In the genomic region with DNA sequence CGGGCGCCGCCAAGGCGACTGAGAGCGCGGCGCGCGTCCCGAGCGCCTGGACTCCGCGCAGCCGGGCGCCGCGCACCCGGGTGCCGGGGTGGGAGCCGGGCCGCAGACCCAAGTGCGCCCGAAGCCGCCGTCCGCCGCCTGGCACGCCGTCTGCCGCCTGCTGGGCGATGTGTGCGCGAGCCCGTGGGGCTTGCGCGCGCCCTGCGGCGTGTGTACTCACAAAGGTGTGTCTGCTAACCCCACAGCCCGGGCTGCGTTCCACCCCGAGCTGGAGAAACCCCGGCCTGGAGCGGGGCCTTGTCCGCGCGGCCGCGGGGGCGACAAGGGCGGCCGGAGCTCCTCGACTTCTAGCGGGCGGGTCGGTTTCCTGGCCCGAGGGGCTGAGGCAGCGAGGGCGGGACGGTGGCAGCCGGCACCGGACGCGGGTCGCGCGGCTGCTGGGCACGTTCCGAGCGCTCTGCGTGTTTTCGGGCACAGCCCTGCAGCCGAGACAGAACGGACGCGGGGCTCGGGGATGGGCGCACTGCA, we compare ENCODE assay signal across 8 cellular contexts. TPM values are rescaled to one million over a fixed set of nuclear protein-coding genes. Genes with fewer than 3 reads are reported as not detected.
DNase-seq lines count a peak whose midpoint lies in the region; ATAC-seq and TF ChIP-seq lines count a peak whose summit lies in the region.

No MANE protein-coding gene starts in this region.

- 0 out of 2 replicates have a peak, but pooled peaks cover 3% of the 10 kb centered on the region for H3K9me3 ChIP-seq in SJSA1 (replicated peaks)

- H3K27ac Mint-ChIP-seq in activated naive CD8-positive, alpha-beta T cell, result no peak overlapping the region
- no peak overlapping the region for H3K27ac Mint-ChIP-seq in glutamatergic neuron (ENCODE audit: unreplicated experiment)

- under 1% methylated on average over 78 of the region's 78 CpGs for WGBS in urinary bladder

- H3K36me3 Mint-ChIP-seq in activated naive CD8-positive, alpha-beta T cell, result no peaks in the 10 kb centered on the region
- H3K36me3 Mint-ChIP-seq in glutamatergic neuron (ENCODE audit: unreplicated experiment), result peaks cover 5% of the 10 kb centered on the region

- DNase-seq in D341Med (ENCODE audit: low spot score), result peak; percentile 84
- DNase-seq in HT-29 (ENCODE audit: low spot score), result peak; percentile 90
- peak; percentile 74 to 80 for DNase-seq in SJSA1 (ENCODE audit: low read depth in 1 of 2, low spot score in 2 of 2)
- DNase-seq in glutamatergic neuron, result peak; percentile 75
- no peak for DNase-seq in omental fat pad (ENCODE audit: low spot score)

- peaks cover 9% of the 10 kb centered on the region for H3K27me3 Mint-ChIP-seq in activated naive CD8-positive, alpha-beta T cell
- peaks cover 17% of the 10 kb centered on the region for H3K27me3 Mint-ChIP-seq in glutamatergic neuron (ENCODE audit: unreplicated experiment)

- H3K27ac ChIP-seq in SJSA1 (peak overlapping the region; percentile 59), urinary bladder (ENCODE audit: low read depth) (peak overlapping the region; percentile 97)

- H3K36me3 ChIP-seq in SJSA1 (peaks cover 26% of the 10 kb centered on the region), urinary bladder (ENCODE audit: insufficient read depth) (no peaks in the 10 kb centered on the region)

- H3K4me3 ChIP-seq in SJSA1 (peak overlapping the region; percentile 90), urinary bladder (ENCODE audit: low read depth, low read length) (peak overlapping the region; percentile 72)

- peak; percentile 32 for ATAC-seq in GM21360 (IDR thresholded peaks at IDR 0.05; ENCODE audit: unreplicated experiment)
- peak; percentile 45 for ATAC-seq in omental fat pad (ENCODE audit: low FRiP score)

- peak overlapping the region; percentile 52 for H3K4me3 Mint-ChIP-seq in activated naive CD8-positive, alpha-beta T cell
- H3K4me3 Mint-ChIP-seq in glutamatergic neuron (ENCODE audit: unreplicated experiment), result no peak overlapping the region

- H3K27me3 ChIP-seq in SJSA1 (replicated peaks), result no peaks in the 10 kb centered on the region

- H3K9me3 Mint-ChIP-seq in activated naive CD8-positive, alpha-beta T cell (ENCODE audit: low read depth), result no peaks in the 10 kb centered on the region
- H3K9me3 Mint-ChIP-seq in glutamatergic neuron (ENCODE audit: unreplicated experiment), result peaks cover 22% of the 10 kb centered on the region

- peaks cover 46% of the 10 kb centered on the region for H3K4me1 Mint-ChIP-seq in activated naive CD8-positive, alpha-beta T cell (ENCODE audit: low read depth)
- H3K4me1 Mint-ChIP-seq in glutamatergic neuron (ENCODE audit: low read depth, unreplicated experiment), result peaks cover 28% of the 10 kb centered on the region

- peaks cover 39% of the 10 kb centered on the region for H3K4me1 ChIP-seq in SJSA1 (replicated peaks)
- no peaks in the 10 kb centered on the region for H3K4me1 ChIP-seq in urinary bladder (ENCODE audit: insufficient read depth)

- TF ChIP-seq CTCF in glutamatergic neuron (IDR thresholded peaks at IDR 0.05; ENCODE audit: partially characterized antibody, unreplicated experiment), result peak; percentile 51
- peak in 1 of 3 donors; percentile 5 for TF ChIP-seq CTCF in omental fat pad (IDR thresholded peaks at IDR 0.05)

RNA-seq across cellular contexts. Expression of a gene that starts 1.1 kb away (rescaled TPM):
- 3.0 and 3.2 TPM in 2 replicates for total RNA-seq in HT-29 (2014; rRNA removed; shearing (Covaris generic))
- total RNA-seq in SJSA1 (2014; rRNA removed; shearing (Covaris generic)), result 5.7 and 13.1 TPM in 2 replicates
- 50.2 TPM for total RNA-seq in glutamatergic neuron (ENCODE audit: unreplicated experiment)
- total RNA-seq in omental fat pad, result 10 to 100 TPM in 3 of 4 donors, 1 to 10 TPM in 1; 9.7 to 31.1 (median 18.6) TPM
- total RNA-seq in urinary bladder, result 21.4 TPM
- polyA plus RNA-seq in urinary bladder, result 6.0 TPM
